ENCODE assay signal across 8 cellular contexts in genomic region chr6:13355969-13356368, GRCh38. TPM values are rescaled to one million over a fixed set of nuclear protein-coding genes. Genes with fewer than 3 reads are reported as not detected.
DNase-seq lines count a peak whose midpoint lies in the region; ATAC-seq and TF ChIP-seq lines count a peak whose summit lies in the region.

No MANE protein-coding gene starts in this region.

- CTCF ChIA-PET in activated CD8-positive, alpha-beta memory T cell treated with anti-CD3 and anti-CD28 coated beads, Interleukin-2, amount 10 ng/mL, durations not matched to agents 7 days and 5 days (lab: Charles Lee) = interaction anchor here (1.0 to 3.1 kb wide), 8 partner anchors 15 to 220 kb away, joined by 3 to 11 read pairs (median 4); partner anchors contain the start of genes GFOD1 and TBC1D7

- H3K9me3 Mint-ChIP-seq in activated CD8-positive, alpha-beta memory T cell treated with anti-CD3 and anti-CD28 coated beads, Interleukin-2, amount 10 ng/mL, durations not matched to agents 7 days and 5 days (ENCODE audit: low read depth) = no peaks in the 10 kb centered on the region
- H3K9me3 Mint-ChIP-seq in naive B cell (no peaks in the 10 kb centered on the region), CD14-positive monocyte (peaks cover 0 to 3% (median 0%) of the 10 kb centered on the region in 7 donors)

- H3K36me3 ChIP-seq in RWPE2 (ENCODE audit: low read depth) = no peaks in the 10 kb centered on the region

- H3K27ac Mint-ChIP-seq in activated CD8-positive, alpha-beta memory T cell treated with anti-CD3 and anti-CD28 coated beads, Interleukin-2, amount 10 ng/mL, durations not matched to agents 7 days and 5 days = peak overlapping the region; percentile 96
- H3K27ac Mint-ChIP-seq in naive B cell = peak overlapping the region; percentile 93 to 99 (median 98)
- peak overlapping the region in 1 of 7 donors; percentile 38 for H3K27ac Mint-ChIP-seq in CD14-positive monocyte

- H3K27ac ChIP-seq in RWPE2 (ENCODE audit: poor library complexity, severe bottlenecking) = peak overlapping the region; percentile 80

- no peaks in the 10 kb centered on the region for H3K27me3 ChIP-seq in RWPE2 (ENCODE audit: insufficient read depth, poor library complexity, severe bottlenecking)

- H3K36me3 Mint-ChIP-seq in activated CD8-positive, alpha-beta memory T cell treated with anti-CD3 and anti-CD28 coated beads, Interleukin-2, amount 10 ng/mL, durations not matched to agents 7 days and 5 days = no peaks in the 10 kb centered on the region
- peaks cover 0 to 2% of the 10 kb centered on the region in 2 donors for H3K36me3 Mint-ChIP-seq in naive B cell
- peaks cover 0 to 1% of the 10 kb centered on the region in 2 donors for H3K36me3 Mint-ChIP-seq in CD14-positive monocyte

- H3K9me3 ChIP-seq in RWPE2 (ENCODE audit: severe bottlenecking) = no peaks in the 10 kb centered on the region

- H3K4me3 ChIP-seq in RWPE2 (ENCODE audit: severe bottlenecking) = no peak overlapping the region

- TF ChIP-seq CTCF in RWPE2 (IDR thresholded peaks at IDR 0.05; ENCODE audit: poor library complexity, severe bottlenecking) (no peak), CD14-positive monocyte (IDR thresholded peaks at IDR 0.05) (no peak)

- peaks cover 48% of the 10 kb centered on the region for H3K4me1 Mint-ChIP-seq in activated CD8-positive, alpha-beta memory T cell treated with anti-CD3 and anti-CD28 coated beads, Interleukin-2, amount 10 ng/mL, durations not matched to agents 7 days and 5 days
- H3K4me1 Mint-ChIP-seq in naive B cell (peaks cover 64 to 82% (median 71%) of the 10 kb centered on the region in 3 donors), CD14-positive monocyte (peaks cover 47% of the 10 kb centered on the region)

- H3K27me3 Mint-ChIP-seq in activated CD8-positive, alpha-beta memory T cell treated with anti-CD3 and anti-CD28 coated beads, Interleukin-2, amount 10 ng/mL, durations not matched to agents 7 days and 5 days = no peaks in the 10 kb centered on the region
- H3K27me3 Mint-ChIP-seq in naive B cell (no peaks in the 10 kb centered on the region), CD14-positive monocyte (ENCODE audit: low read depth in 3 of 3) (peaks cover 0 to 3% (median 2%) of the 10 kb centered on the region in 3 donors)

- peaks cover 30% of the 10 kb centered on the region for H3K4me1 ChIP-seq in RWPE2 (ENCODE audit: insufficient read depth, poor library complexity, severe bottlenecking)

- peak; percentile 90 for ATAC-seq in activated CD8-positive, alpha-beta memory T cell treated with anti-CD3 and anti-CD28 coated beads, Interleukin-2, amount 10 ng/mL, durations not matched to agents 7 days and 5 days
- ATAC-seq in HG02973 (IDR thresholded peaks at IDR 0.05; ENCODE audit: unreplicated experiment) (peak; percentile 89), RWPE2 (ENCODE audit: low read depth) (peak; percentile 51), naive B cell (ENCODE audit: low read depth in 2 of 2) (peak; percentile 87 to 90)

- peak; percentile 45 for DNase-seq in activated CD8-positive, alpha-beta memory T cell treated with anti-CD3 and anti-CD28 coated beads, Interleukin-2, amount 10 ng/mL, durations not matched to agents 7 days and 5 days
- DNase-seq in activated CD8-positive, alpha-beta memory T cell treated with anti-CD3 and anti-CD28 coated beads, Interleukin-2, amount 50 U/mL, for 4 hours = no peak
- DNase-seq in RWPE2 (ENCODE audit: low spot score) = no peak
- DNase-seq in naive B cell = peak; percentile 84
- no peak for DNase-seq in CD14-positive monocyte (ENCODE audit: low spot score)
- no peak for DNase-seq in GM03348 (ENCODE audit: low spot score)
- no peak for DNase-seq in islet precursor cell

- intact Hi-C loops in CD14-positive monocyte (cut with micrococcal nuclease) = no loop called here

- peak overlapping the region; percentile 65 for H3K4me3 Mint-ChIP-seq in activated CD8-positive, alpha-beta memory T cell treated with anti-CD3 and anti-CD28 coated beads, Interleukin-2, amount 10 ng/mL, durations not matched to agents 7 days and 5 days
- H3K4me3 Mint-ChIP-seq in naive B cell (peak overlapping the region; percentile 36 to 91 (median 80)), CD14-positive monocyte (no peak overlapping the region)

RNA-seq across cellular contexts. Expression of gene TBC1D7, which starts 27.6 kb away (rescaled TPM):
- 10 to 100 TPM; 25.1 to 26.0 TPM for total RNA-seq in activated CD8-positive, alpha-beta memory T cell treated with anti-CD3 and anti-CD28 coated beads, Interleukin-2, amount 10 ng/mL, durations not matched to agents 7 days and 5 days
- polyA plus RNA-seq in naive B cell (ENCODE audit: low read depth in 6 of 6) = 10 to 100 TPM; 21.9 to 50.4 (median 26.7) TPM
- 10 to 100 TPM; 34.3 TPM for polyA plus RNA-seq in CD14-positive monocyte

Comparison
In these comparisons a context has a peak if more than half of its experiments do, and no peak if none do; other contexts are left out.
1. DNase-seq: peak in activated CD8-positive, alpha-beta memory T cell treated with anti-CD3 and anti-CD28 coated beads, Interleukin-2, amount 10 ng/mL, durations not matched to agents 7 days and 5 days (single experiment) and naive B cell (single experiment); none in activated CD8-positive, alpha-beta memory T cell treated with anti-CD3 and anti-CD28 coated beads, Interleukin-2, amount 50 U/mL, for 4 hours (single experiment), RWPE2 (single experiment), CD14-positive monocyte (single experiment), GM03348 (single experiment) and islet precursor cell (single experiment).
2. H3K4me3 Mint-ChIP-seq: peak in activated CD8-positive, alpha-beta memory T cell treated with anti-CD3 and anti-CD28 coated beads, Interleukin-2, amount 10 ng/mL, durations not matched to agents 7 days and 5 days (single experiment) and naive B cell (8 of 8); none in CD14-positive monocyte (0 of 2).
3. Peak in every context shown above with its lines, with median percentiles within 50 percentile points of each other: ATAC-seq.